ENCODE assay signal across 15 cellular contexts in genomic region chr4:169922632-169923276, GRCh38.
DNase-seq lines count a peak whose midpoint lies in the region; TF ChIP-seq lines count a peak whose summit lies in the region.
"Had no signal": no experiment of that assay in that cellular context is flagged by ENCODE, and none has a peak within 500 bp of the region (broad histone marks: within the 10 kb centered on the region; RNA-seq: fewer than 3 reads in every experiment).

No MANE protein-coding gene starts in this region.

- no peaks in the 10 kb centered on the region for H3K4me1 ChIP-seq in thyroid gland

- H3K9me3 Mint-ChIP-seq in activated CD4-positive, alpha-beta memory T cell treated with anti-CD3 and anti-CD28 coated beads for 36 hours: no peaks in the 10 kb centered on the region
- H3K9me3 Mint-ChIP-seq: activated naive CD4-positive, alpha-beta T cell treated with anti-CD3 and anti-CD28 coated beads, Interleukin-2, amount 10 ng/mL, durations not matched to agents 7 days and 5 days had no signal

- H3K9me3 ChIP-seq in thyroid gland: no peaks in the 10 kb centered on the region
- H3K9me3 ChIP-seq: SJCRH30 had no signal

- intact Hi-C loops in thyroid gland (cut with DNase I): no loop called here
- intact Hi-C loops in activated CD4-positive, alpha-beta memory T cell treated with anti-CD3 and anti-CD28 coated beads for 36 hours (cut with micrococcal nuclease): no loop called here

- H3K27ac ChIP-seq in thyroid gland: no peak overlapping the region
- H3K27ac ChIP-seq: C4-2B, SJCRH30 had no signal

- H3K4me3 Mint-ChIP-seq in activated CD4-positive, alpha-beta memory T cell treated with anti-CD3 and anti-CD28 coated beads for 36 hours: no peak overlapping the region
- H3K4me3 Mint-ChIP-seq: activated naive CD4-positive, alpha-beta T cell treated with anti-CD3 and anti-CD28 coated beads, Interleukin-2, amount 10 ng/mL, durations not matched to agents 7 days and 5 days had no signal

- WGBS in thyroid gland, 2 donors: 47 to 51% methylated on average over 3 of the region's 3 CpGs

- no peak for TF ChIP-seq CTCF in thyroid gland (IDR thresholded peaks at IDR 0.05)

- POLR2A ChIA-PET in activated CD4-positive, alpha-beta memory T cell treated with anti-CD3 and anti-CD28 coated beads for 36 hours (lab: Charles Lee): no interaction called here

- peaks cover 5% of the 10 kb centered on the region for H3K27me3 Mint-ChIP-seq in activated CD4-positive, alpha-beta memory T cell treated with anti-CD3 and anti-CD28 coated beads for 36 hours
- H3K27me3 Mint-ChIP-seq: activated naive CD4-positive, alpha-beta T cell treated with anti-CD3 and anti-CD28 coated beads, Interleukin-2, amount 10 ng/mL, durations not matched to agents 7 days and 5 days had no signal

- no peaks in the 10 kb centered on the region for H3K27me3 ChIP-seq in thyroid gland
- H3K27me3 ChIP-seq: SJCRH30 had no signal

- DNase-seq in HT1080 (ENCODE audit: low read depth) (peak; percentile 32), amniotic epithelial cell (ENCODE audit: low read depth) (peak; percentile 1), kidney tubule cell (ENCODE audit: low spot score) (peak; percentile 31), thyroid gland (peak; percentile 5 to 13), NCI-H1105 (lab: John Stamatoyannopoulos, UW) (no peak), HCEC 1CT (no peak)
- DNase-seq in activated CD4-positive, alpha-beta memory T cell treated with anti-CD3 and anti-CD28 coated beads for 36 hours: no peak
- DNase-seq: activated CD4-positive, alpha-beta T cell treated with anti-CD3 and anti-CD28 coated beads for 48 hours; activated naive CD4-positive, alpha-beta T cell treated with anti-CD3 and anti-CD28 coated beads, Interleukin-2, amount 10 ng/mL, durations not matched to agents 7 days and 5 days; activated T-cell treated with anti-CD3 and anti-CD28 coated beads for 4 hours; DMS79; NCI-H2227 treated with DMSO at 0.1 percent for 48 hours; SJCRH30; small intestine had no signal

- no peaks in the 10 kb centered on the region for H3K4me1 Mint-ChIP-seq in activated CD4-positive, alpha-beta memory T cell treated with anti-CD3 and anti-CD28 coated beads for 36 hours (ENCODE audit: low read depth)
- H3K4me1 Mint-ChIP-seq: activated naive CD4-positive, alpha-beta T cell treated with anti-CD3 and anti-CD28 coated beads, Interleukin-2, amount 10 ng/mL, durations not matched to agents 7 days and 5 days had no signal

- H3K4me3 ChIP-seq in thyroid gland (replicated peaks in 1 of 3): no peak overlapping the region
- H3K4me3 ChIP-seq: SJCRH30 had no signal

- no peak for TF ChIP-seq POLR2A in thyroid gland (IDR thresholded peaks at IDR 0.05)

- no peaks in the 10 kb centered on the region for H3K36me3 ChIP-seq in thyroid gland
- H3K36me3 ChIP-seq: SJCRH30 had no signal

- CTCF ChIA-PET in activated CD4-positive, alpha-beta memory T cell treated with anti-CD3 and anti-CD28 coated beads for 36 hours (lab: Charles Lee): no interaction called here

- H3K27ac Mint-ChIP-seq in activated CD4-positive, alpha-beta memory T cell treated with anti-CD3 and anti-CD28 coated beads for 36 hours: no peak overlapping the region
- H3K27ac Mint-ChIP-seq: activated naive CD4-positive, alpha-beta T cell treated with anti-CD3 and anti-CD28 coated beads, Interleukin-2, amount 10 ng/mL, durations not matched to agents 7 days and 5 days had no signal

- H3K36me3 Mint-ChIP-seq in activated CD4-positive, alpha-beta memory T cell treated with anti-CD3 and anti-CD28 coated beads for 36 hours: no peaks in the 10 kb centered on the region
- H3K36me3 Mint-ChIP-seq: activated naive CD4-positive, alpha-beta T cell treated with anti-CD3 and anti-CD28 coated beads, Interleukin-2, amount 10 ng/mL, durations not matched to agents 7 days and 5 days had no signal

Comparison
In these comparisons a context has a peak if more than half of its experiments do, and no peak if none do; other contexts are left out.
1. DNase-seq: peak in HT1080 (single experiment), amniotic epithelial cell (single experiment), kidney tubule cell (single experiment) and thyroid gland (2 of 2); none in activated CD4-positive, alpha-beta memory T cell treated with anti-CD3 and anti-CD28 coated beads for 36 hours (single experiment), NCI-H1105 (single experiment) and HCEC 1CT (single experiment).